ENCODE assay signal across 35 cellular contexts in the genomic region with DNA sequence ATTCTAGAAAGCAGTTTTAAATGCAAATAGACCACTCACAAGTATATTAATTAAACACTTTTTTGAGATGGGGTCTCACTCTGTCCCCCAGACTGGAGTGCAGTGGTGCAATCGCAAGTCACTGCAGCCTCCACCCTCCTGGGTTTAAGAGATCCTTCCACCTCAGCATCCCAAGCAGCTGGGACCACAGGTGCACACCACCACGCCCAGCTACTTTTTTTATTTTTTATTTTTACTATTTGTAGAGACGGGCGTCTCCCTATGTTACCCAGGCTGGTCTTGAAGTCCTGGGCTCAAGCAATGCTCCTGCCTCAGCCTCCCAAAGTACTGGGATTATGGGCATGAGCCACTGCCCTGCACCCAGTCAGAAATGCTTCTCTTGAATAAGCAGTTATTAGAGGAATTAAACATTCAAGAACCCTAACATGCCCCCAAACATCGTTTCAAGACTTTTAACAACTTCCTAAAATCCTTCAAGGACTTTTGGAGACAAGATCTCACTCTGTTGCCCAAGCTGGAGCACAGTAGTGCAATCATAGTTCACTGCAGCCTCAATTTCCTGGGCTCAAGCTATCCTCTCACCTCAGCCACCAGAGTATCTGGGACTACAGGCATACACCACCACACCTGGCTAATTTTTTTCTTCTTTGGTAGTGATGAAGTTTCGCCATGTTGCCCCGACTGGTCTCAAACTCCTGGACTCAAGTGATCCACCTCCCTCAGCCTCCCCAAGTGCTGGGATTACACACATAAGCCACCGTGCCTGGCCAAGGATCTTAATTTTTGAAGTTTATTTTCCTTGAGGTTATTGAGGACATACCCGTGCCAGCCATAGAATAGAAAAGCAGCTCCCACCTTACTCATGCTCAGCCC. TPM values are rescaled to one million over a fixed set of nuclear protein-coding genes. Genes with fewer than 3 reads are reported as not detected.
DNase-seq lines count a peak whose midpoint lies in the region; ATAC-seq and TF ChIP-seq lines count a peak whose summit lies in the region.
"Had no signal": no experiment of that assay in that cellular context is flagged by ENCODE, and none has a peak within 500 bp of the region (broad histone marks: within the 10 kb centered on the region; RNA-seq: fewer than 3 reads in every experiment).

No MANE protein-coding gene starts in this region.

- no peak for DNase-seq in activated naive CD4-positive, alpha-beta T cell treated with anti-CD3 and anti-CD28 coated beads, Interleukin-2, amount 10 ng/mL, durations not matched to agents 7 days and 5 days
- no peak for DNase-seq in HCT116 (ENCODE audit: low read depth, low spot score)
- DNase-seq in activated T-helper 1 cell treated with anti-CD3 and anti-CD28 coated beads, Interleukin-12 subunit alpha, Interleukin-12 subunit beta, Interleukin-2, Interleukin-4 antibody, amounts not matched to agents 30 ng/mL and 10 ng/mL and 1 ng/mL, durations not matched to agents 14 hours and 24 hours and 36 hours (ENCODE audit: low spot score) = no peak
- DNase-seq in anterior cingulate cortex (lab: John Stamatoyannopoulos, UW) = no peak
- no peak for DNase-seq in activated CD4-positive, alpha-beta T cell treated with anti-CD3 and anti-CD28 coated beads, Interleukin-2, amount 50 U/mL, for 4 hours
- DNase-seq in esophagus muscularis mucosa (ENCODE audit: extremely low spot score) = no peak
- DNase-seq: ACHN; activated CD4-positive, alpha-beta T cell treated with anti-CD3 and anti-CD28 coated beads, Interleukin-2, amount 50 U/mL, for 48 hours; activated CD4-positive, CD25-positive, alpha-beta regulatory T cell; activated naive CD4-positive, alpha-beta T cell; activated T-cell treated with anti-CD3 and anti-CD28 coated beads, Interleukin-2, amount 50 U/mL, for 4 hours; central memory CD4-positive, alpha-beta T cell; COR-L47; DMS79; GF-D8; islet precursor cell; lower lobe of right lung; mucosa of descending colon; NCI-H1436 treated with DMSO at 0.1 percent for 48 hours; NCI-H2107; NCI-H446; NCI-H82; OCI-M1; psoas muscle; Right ventricle myocardium superior; substantia nigra; T1000; upper lobe of left lung had no signal

- H3K4me1 Mint-ChIP-seq in activated naive CD4-positive, alpha-beta T cell treated with anti-CD3 and anti-CD28 coated beads, Interleukin-2, amount 50 U/mL, for 24 hours = peaks cover 39% of the 10 kb centered on the region
- H3K4me1 Mint-ChIP-seq in activated naive CD4-positive, alpha-beta T cell treated with anti-CD3 and anti-CD28 coated beads, Interleukin-2, amount 10 ng/mL, durations not matched to agents 7 days and 5 days = peaks cover 34% of the 10 kb centered on the region
- H3K4me1 Mint-ChIP-seq in activated T-helper 1 cell treated with anti-CD3 and anti-CD28 coated beads, Interleukin-12 subunit alpha, Interleukin-12 subunit beta, Interleukin-2, Interleukin-4 antibody, amounts not matched to agents 30 ng/mL and 10 ng/mL and 1 ng/mL, durations not matched to agents 14 hours and 24 hours and 36 hours (ENCODE audit: low read depth) = peaks cover 21% of the 10 kb centered on the region

- POLR2A ChIA-PET in HCT116 (lab: Charles Lee) = interaction anchor here (0.7 to 1.3 kb wide), 4 partner anchors 9 to 129 kb away, joined by 3 to 8 read pairs (median 4); partner anchors contain the start of genes C6orf47, DDX39B and MICB

- TF ChIP-seq POLR2A in HCT116 (IDR thresholded peaks at IDR 0.05; ENCODE audit: borderline replicate concordance, extremely low read depth, insufficient read depth, insufficient read length) = no peak
- no peak for TF ChIP-seq POLR2A in esophagus muscularis mucosa (IDR thresholded peaks at IDR 0.05; ENCODE audit: low read depth)

- H3K4me1 ChIP-seq in HCT116 (ENCODE audit: control insufficient read depth in 1 of 2, insufficient read depth in 2 of 2, low read length in 2 of 2) (no peaks in the 10 kb centered on the region), parathyroid adenoma (peaks cover 6% of the 10 kb centered on the region), esophagus muscularis mucosa (peaks cover 0 to 11% (median 5%) of the 10 kb centered on the region in 4 donors)
- H3K4me1 ChIP-seq: lower lobe of right lung, psoas muscle, upper lobe of left lung had no signal

- H2AFZ ChIP-seq in HCT116 (ENCODE audit: low read depth, low read length, poor library complexity, severe bottlenecking) (no peak overlapping the region), parathyroid adenoma (no peak overlapping the region)

- peaks cover 56 to 64% of the 10 kb centered on the region in 2 experiments for H3K36me3 ChIP-seq in HCT116 (ENCODE audit: control insufficient read depth in 1 of 2, insufficient read depth in 2 of 2, low read length in 2 of 2)
- H3K36me3 ChIP-seq in parathyroid adenoma (ENCODE audit: control insufficient read depth, insufficient read depth, low read length) = no peaks in the 10 kb centered on the region
- peaks cover 63 to 78% (median 77%) of the 10 kb centered on the region in 4 donors for H3K36me3 ChIP-seq in esophagus muscularis mucosa

- H3K9me3 Mint-ChIP-seq in activated naive CD4-positive, alpha-beta T cell treated with anti-CD3 and anti-CD28 coated beads, Interleukin-2, amount 50 U/mL, for 24 hours = no peaks in the 10 kb centered on the region
- no peaks in the 10 kb centered on the region for H3K9me3 Mint-ChIP-seq in activated naive CD4-positive, alpha-beta T cell treated with anti-CD3 and anti-CD28 coated beads, Interleukin-2, amount 10 ng/mL, durations not matched to agents 7 days and 5 days
- no peaks in the 10 kb centered on the region for H3K9me3 Mint-ChIP-seq in activated T-helper 1 cell treated with anti-CD3 and anti-CD28 coated beads, Interleukin-12 subunit alpha, Interleukin-12 subunit beta, Interleukin-2, Interleukin-4 antibody, amounts not matched to agents 30 ng/mL and 10 ng/mL and 1 ng/mL, durations not matched to agents 14 hours and 24 hours and 36 hours
- H3K9me3 Mint-ChIP-seq: activated T-cell treated with anti-CD3 and anti-CD28 coated beads, Interleukin-2, amount 50 U/mL, for 4 hours; dendritic cell treated with granulocyte-macrophage colony-stimulating factor and Interleukin-4, amounts not matched to agents 40 ng/mL and 50 ng/mL, for 4 days had no signal

- H3K9me2 ChIP-seq in HCT116 (ENCODE audit: insufficient read depth) = no peaks in the 10 kb centered on the region

- intact Hi-C loops in HCT116 (cut with micrococcal nuclease) (no loop called here), esophagus muscularis mucosa (cut with DNase I) (no loop called here)
- intact Hi-C loops in activated T-helper 1 cell treated with anti-CD3 and anti-CD28 coated beads, Interleukin-12 subunit alpha, Interleukin-12 subunit beta, Interleukin-2, Interleukin-4 antibody, amounts not matched to agents 30 ng/mL and 10 ng/mL and 1 ng/mL, durations not matched to agents 14 hours and 24 hours and 36 hours (cut with micrococcal nuclease) = no loop called here

- no TSS peak for BruUV-seq in HCT116 (replicated peaks; lab: Mats Ljungman, UMichigan)

- H4K20me1 ChIP-seq in HCT116 (ENCODE audit: insufficient read depth) = peaks cover 25% of the 10 kb centered on the region; the same call in 1 of the 2 replicates

- H3K36me3 Mint-ChIP-seq in activated naive CD4-positive, alpha-beta T cell treated with anti-CD3 and anti-CD28 coated beads, Interleukin-2, amount 50 U/mL, for 24 hours = peaks cover 20% of the 10 kb centered on the region
- peaks cover 71% of the 10 kb centered on the region for H3K36me3 Mint-ChIP-seq in activated naive CD4-positive, alpha-beta T cell treated with anti-CD3 and anti-CD28 coated beads, Interleukin-2, amount 10 ng/mL, durations not matched to agents 7 days and 5 days
- H3K36me3 Mint-ChIP-seq in activated T-helper 1 cell treated with anti-CD3 and anti-CD28 coated beads, Interleukin-12 subunit alpha, Interleukin-12 subunit beta, Interleukin-2, Interleukin-4 antibody, amounts not matched to agents 30 ng/mL and 10 ng/mL and 1 ng/mL, durations not matched to agents 14 hours and 24 hours and 36 hours (ENCODE audit: low read depth) = peaks cover 62% of the 10 kb centered on the region

- no peak overlapping the region for H3K9ac ChIP-seq in HCT116 (ENCODE audit: low read length)
- H3K9ac ChIP-seq in parathyroid adenoma = no peak overlapping the region
- H3K9ac ChIP-seq: BLaER1 treated with 17β-estradiol and CSF1 and Interleukin-3, amounts not matched to agents 10 nM and 100 nM had no signal

- H3K4me2 ChIP-seq in HCT116 (ENCODE audit: low read length) (no peak overlapping the region), parathyroid adenoma (ENCODE audit: low read length) (no peak overlapping the region)
- H3K4me2 ChIP-seq: BLaER1 treated with 17β-estradiol and CSF1 and Interleukin-3, amounts not matched to agents 10 nM and 100 nM had no signal

- CTCF ChIA-PET in activated naive CD4-positive, alpha-beta T cell treated with anti-CD3 and anti-CD28 coated beads, Interleukin-2, amount 10 ng/mL, durations not matched to agents 7 days and 5 days (lab: Charles Lee) = no interaction called here
- CTCF ChIA-PET in HCT116 (lab: Charles Lee) = no interaction called here

- H3K27me3 ChIP-seq in HCT116 (ENCODE audit: insufficient read depth, low read length) (no peaks in the 10 kb centered on the region), parathyroid adenoma (ENCODE audit: control insufficient read depth, insufficient read depth, low read length) (no peaks in the 10 kb centered on the region), esophagus muscularis mucosa (no peaks in the 10 kb centered on the region)
- H3K27me3 ChIP-seq: BLaER1 treated with 17β-estradiol and CSF1 and Interleukin-3, amounts not matched to agents 10 nM and 100 nM; upper lobe of left lung had no signal

- TF ChIP-seq EP300 in esophagus muscularis mucosa (IDR thresholded peaks at IDR 0.05) = no peak

- no peaks in the 10 kb centered on the region for H3K9me3 ChIP-seq in HCT116 (ENCODE audit: control insufficient read depth in 1 of 2, insufficient read depth in 1 of 2, low read depth in 1 of 2, low read length in 2 of 2)
- H3K9me3 ChIP-seq in parathyroid adenoma (ENCODE audit: control insufficient read depth, low read length) = no peaks in the 10 kb centered on the region
- H3K9me3 ChIP-seq in esophagus muscularis mucosa = no peaks in the 10 kb centered on the region
- H3K9me3 ChIP-seq: BLaER1 treated with 17β-estradiol and CSF1 and Interleukin-3, amounts not matched to agents 10 nM and 100 nM; lower lobe of right lung; mucosa of descending colon; psoas muscle; upper lobe of left lung had no signal

- peak overlapping the region; percentile 51 for H3K27ac Mint-ChIP-seq in activated naive CD4-positive, alpha-beta T cell treated with anti-CD3 and anti-CD28 coated beads, Interleukin-2, amount 50 U/mL, for 24 hours
- H3K27ac Mint-ChIP-seq in activated naive CD4-positive, alpha-beta T cell treated with anti-CD3 and anti-CD28 coated beads, Interleukin-2, amount 10 ng/mL, durations not matched to agents 7 days and 5 days = no peak overlapping the region
- H3K27ac Mint-ChIP-seq in activated T-helper 1 cell treated with anti-CD3 and anti-CD28 coated beads, Interleukin-12 subunit alpha, Interleukin-12 subunit beta, Interleukin-2, Interleukin-4 antibody, amounts not matched to agents 30 ng/mL and 10 ng/mL and 1 ng/mL, durations not matched to agents 14 hours and 24 hours and 36 hours = peak overlapping the region; percentile 0
- H3K27ac Mint-ChIP-seq: dendritic cell treated with granulocyte-macrophage colony-stimulating factor and Interleukin-4, amounts not matched to agents 40 ng/mL and 50 ng/mL, for 4 days had no signal

- RAD21 ChIA-PET in HCT116 (lab: Charles Lee; ENCODE audit: low non-redundant PET in 1 of 2, low total read pairs in 2 of 2, uncharacterized antibody in 2 of 2, unreplicated experiment in 2 of 2) = no interaction called here

- no peak for ATAC-seq in HCT116
- ATAC-seq: activated T-cell treated with anti-CD3 and anti-CD28 coated beads, Interleukin-2, amount 50 U/mL, for 4 hours; lower lobe of right lung; mucosa of descending colon; psoas muscle had no signal

- no peak overlapping the region for H3K4me3 Mint-ChIP-seq in activated naive CD4-positive, alpha-beta T cell treated with anti-CD3 and anti-CD28 coated beads, Interleukin-2, amount 50 U/mL, for 24 hours
- H3K4me3 Mint-ChIP-seq in activated naive CD4-positive, alpha-beta T cell treated with anti-CD3 and anti-CD28 coated beads, Interleukin-2, amount 10 ng/mL, durations not matched to agents 7 days and 5 days = no peak overlapping the region
- H3K4me3 Mint-ChIP-seq in activated T-helper 1 cell treated with anti-CD3 and anti-CD28 coated beads, Interleukin-12 subunit alpha, Interleukin-12 subunit beta, Interleukin-2, Interleukin-4 antibody, amounts not matched to agents 30 ng/mL and 10 ng/mL and 1 ng/mL, durations not matched to agents 14 hours and 24 hours and 36 hours = no peak overlapping the region
- H3K4me3 Mint-ChIP-seq: activated T-cell treated with anti-CD3 and anti-CD28 coated beads, Interleukin-2, amount 50 U/mL, for 4 hours; dendritic cell treated with granulocyte-macrophage colony-stimulating factor and Interleukin-4, amounts not matched to agents 40 ng/mL and 50 ng/mL, for 4 days had no signal

- WGBS in esophagus muscularis mucosa = 67% methylated on average over 9 of the region's 9 CpGs

- H3K27ac ChIP-seq in HCT116 (ENCODE audit: low read depth, low read length) (no peak overlapping the region), parathyroid adenoma (peak overlapping the region; percentile 34), esophagus muscularis mucosa (replicated peaks in 1 of 4) (peak overlapping the region in 1 of 4 donors; percentile 2)
- H3K27ac ChIP-seq: BLaER1 treated with 17β-estradiol and CSF1 and Interleukin-3, amounts not matched to agents 10 nM and 100 nM; lower lobe of right lung; psoas muscle; upper lobe of left lung had no signal

- peaks cover 46% of the 10 kb centered on the region for H3K79me2 ChIP-seq in HCT116 (ENCODE audit: insufficient read depth, low read length)
- H3K79me2 ChIP-seq in parathyroid adenoma = no peaks in the 10 kb centered on the region

- H3K4me3 ChIP-seq in HCT116 (replicated peaks in 1 of 2; ENCODE audit: low read depth in 1 of 2, low read length in 2 of 2) (no peak overlapping the region), parathyroid adenoma (ENCODE audit: low read depth, low read length) (no peak overlapping the region), esophagus muscularis mucosa (no peak overlapping the region)
- H3K4me3 ChIP-seq: BLaER1 treated with 17β-estradiol and CSF1 and Interleukin-3, amounts not matched to agents 10 nM and 100 nM; lower lobe of right lung; mucosa of descending colon; psoas muscle; upper lobe of left lung had no signal

- TF ChIP-seq RAD21 in HCT116 (IDR thresholded peaks at IDR 0.05; ENCODE audit: low read depth) = no peak

- TF ChIP-seq CTCF in HCT116 (IDR thresholded peaks at IDR 0.05 in 2 of 3, conservative IDR thresholded peaks at IDR 0.05 in 1 of 3; ENCODE audit: borderline replicate concordance in 1 of 3, insufficient read depth in 1 of 3, low read depth in 2 of 3, low read length in 2 of 3) (no peak), parathyroid adenoma (IDR thresholded peaks at IDR 0.05) (no peak), esophagus muscularis mucosa (IDR thresholded peaks at IDR 0.05) (no peak)

- no peaks in the 10 kb centered on the region for H3K27me3 Mint-ChIP-seq in activated naive CD4-positive, alpha-beta T cell treated with anti-CD3 and anti-CD28 coated beads, Interleukin-2, amount 50 U/mL, for 24 hours
- no peaks in the 10 kb centered on the region for H3K27me3 Mint-ChIP-seq in activated naive CD4-positive, alpha-beta T cell treated with anti-CD3 and anti-CD28 coated beads, Interleukin-2, amount 10 ng/mL, durations not matched to agents 7 days and 5 days
- H3K27me3 Mint-ChIP-seq in activated T-helper 1 cell treated with anti-CD3 and anti-CD28 coated beads, Interleukin-12 subunit alpha, Interleukin-12 subunit beta, Interleukin-2, Interleukin-4 antibody, amounts not matched to agents 30 ng/mL and 10 ng/mL and 1 ng/mL, durations not matched to agents 14 hours and 24 hours and 36 hours (ENCODE audit: insufficient read depth) = no peaks in the 10 kb centered on the region
- H3K27me3 Mint-ChIP-seq: dendritic cell treated with granulocyte-macrophage colony-stimulating factor and Interleukin-4, amounts not matched to agents 40 ng/mL and 50 ng/mL, for 4 days had no signal

RNA-seq across cellular contexts. Expression of gene MCCD1, which starts 3.2 kb away (rescaled TPM):
- total RNA-seq in HCT116 (2021; ENCODE audit: unreplicated experiment) (not detected), esophagus muscularis mucosa (not detected)
- 0.06 TPM in 1 of 2 replicates, not detected in the other for polyA plus RNA-seq in HCT116 (2012)
- not detected in 2 replicates for total RNA-seq in activated T-helper 1 cell treated with anti-CD3 and anti-CD28 coated beads, Interleukin-12 subunit alpha, Interleukin-12 subunit beta, Interleukin-2, Interleukin-4 antibody, amounts not matched to agents 30 ng/mL and 10 ng/mL and 1 ng/mL, durations not matched to agents 14 hours and 24 hours and 36 hours
- total RNA-seq: activated T-cell treated with anti-CD3 and anti-CD28 coated beads, Interleukin-2, amount 50 U/mL, for 4 hours; astrocyte; glomerular endothelial cell; lower lobe of right lung; mucosa of descending colon; psoas muscle; Right ventricle myocardium superior; skeletal muscle tissue; upper lobe of left lung had no signal
- polyA plus RNA-seq: psoas muscle had no signal

RNA-seq across cellular contexts. Expression of gene DDX39B, which starts 9.8 kb away (rescaled TPM):
- total RNA-seq in HCT116 (2021; ENCODE audit: unreplicated experiment) (545 TPM), esophagus muscularis mucosa (100 to 1,000 TPM; 186 to 257 (median 213) TPM)
- polyA plus RNA-seq in HCT116 (2012) = 505 and 511 TPM in 2 replicates
- 628 and 637 TPM in 2 replicates for total RNA-seq in activated T-helper 1 cell treated with anti-CD3 and anti-CD28 coated beads, Interleukin-12 subunit alpha, Interleukin-12 subunit beta, Interleukin-2, Interleukin-4 antibody, amounts not matched to agents 30 ng/mL and 10 ng/mL and 1 ng/mL, durations not matched to agents 14 hours and 24 hours and 36 hours

RNA-seq across cellular contexts. Expression of gene ATP6V1G2, which starts 14.4 kb away (rescaled TPM):
- total RNA-seq in HCT116 (2021; ENCODE audit: unreplicated experiment) (1.8 TPM), esophagus muscularis mucosa (1 to 10 TPM; 2.0 to 5.0 (median 2.2) TPM)
- polyA plus RNA-seq in HCT116 (2012) = 1.5 and 1.7 TPM in 2 replicates
- 1.2 and 1.4 TPM in 2 replicates for total RNA-seq in activated T-helper 1 cell treated with anti-CD3 and anti-CD28 coated beads, Interleukin-12 subunit alpha, Interleukin-12 subunit beta, Interleukin-2, Interleukin-4 antibody, amounts not matched to agents 30 ng/mL and 10 ng/mL and 1 ng/mL, durations not matched to agents 14 hours and 24 hours and 36 hours

RNA-seq across cellular contexts. Expression of gene NFKBIL1, which starts 15.4 kb away (rescaled TPM):
- total RNA-seq in HCT116 (2021; ENCODE audit: unreplicated experiment) = 26.6 TPM
- 25.2 and 30.4 TPM in 2 replicates for polyA plus RNA-seq in HCT116 (2012)
- total RNA-seq in activated T-helper 1 cell treated with anti-CD3 and anti-CD28 coated beads, Interleukin-12 subunit alpha, Interleukin-12 subunit beta, Interleukin-2, Interleukin-4 antibody, amounts not matched to agents 30 ng/mL and 10 ng/mL and 1 ng/mL, durations not matched to agents 14 hours and 24 hours and 36 hours = 18.2 and 18.9 TPM in 2 replicates
- total RNA-seq in esophagus muscularis mucosa = 10 to 100 TPM; 24.4 to 42.6 (median 29.6) TPM

RNA-seq across cellular contexts. Expression of gene MICB, which starts 34.1 kb away (rescaled TPM):
- total RNA-seq in HCT116 (2021; ENCODE audit: unreplicated experiment) = 21.7 TPM
- 15.0 and 15.4 TPM in 2 replicates for polyA plus RNA-seq in HCT116 (2012)
- 36.1 and 37.5 TPM in 2 replicates for total RNA-seq in activated T-helper 1 cell treated with anti-CD3 and anti-CD28 coated beads, Interleukin-12 subunit alpha, Interleukin-12 subunit beta, Interleukin-2, Interleukin-4 antibody, amounts not matched to agents 30 ng/mL and 10 ng/mL and 1 ng/mL, durations not matched to agents 14 hours and 24 hours and 36 hours
- total RNA-seq in esophagus muscularis mucosa = 1 to 10 TPM in 2 of 4 donors, under 1 TPM in 2; 0.46 to 2.9 (median 1.7) TPM
